Comparison of ENCODE assay signal across 1 cellular context in the genomic region with DNA sequence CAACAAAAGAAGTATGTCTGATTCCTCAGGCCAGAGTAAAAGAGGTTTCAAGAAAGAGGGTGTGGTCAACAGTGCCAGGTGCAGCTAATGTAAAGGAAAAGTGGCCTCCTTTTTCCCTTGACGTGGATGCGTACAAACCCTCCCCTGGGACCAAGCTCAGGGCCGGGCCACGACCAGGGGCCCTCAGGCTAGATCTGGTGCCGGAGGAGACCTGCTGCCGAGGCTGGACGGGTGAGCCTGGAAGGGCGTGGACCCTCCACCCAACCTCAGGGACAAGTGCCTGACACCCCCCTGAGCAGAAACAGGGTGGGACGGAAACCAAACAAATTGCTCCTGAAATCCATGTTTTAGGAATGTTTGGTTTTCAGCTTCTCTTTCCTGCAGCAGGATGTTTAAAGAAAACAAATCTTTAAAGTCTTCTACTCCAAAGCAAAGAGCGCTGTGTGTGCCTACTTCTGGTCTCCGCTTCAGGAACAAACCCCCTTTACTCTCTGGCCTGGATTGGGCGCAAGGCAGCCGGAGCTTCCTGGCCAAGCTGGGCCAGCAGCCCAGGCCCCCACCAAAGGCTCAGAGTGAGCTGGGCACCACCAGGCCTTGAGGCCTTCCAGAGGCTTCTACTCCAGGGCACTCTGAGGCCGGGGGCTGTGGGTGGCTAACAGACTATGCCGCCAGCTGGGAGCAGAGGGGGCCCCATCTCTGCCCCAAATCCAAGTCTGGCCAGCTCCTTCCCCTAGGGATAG.
TF ChIP-seq lines count a peak whose summit lies in the region.

No MANE protein-coding gene starts in this region.

TF ChIP-seq in HepG2, 621 proteins besides CTCF, POLR2A, EP300 and RAD21 (continued from another document):
- peak; percentile 68 for TF ChIP-seq PAXIP1 (CRISPR knock-in tag; conservative IDR thresholded peaks at IDR 0.05)
- TF ChIP-seq TFE3 (CRISPR knock-in tag; IDR thresholded peaks at IDR 0.05) = no peak
- TF ChIP-seq SOX6 (IDR thresholded peaks at IDR 0.05) = no peak
- 0 out of 2 replicates have a peak, but pooled peaks have one; percentile 28 for TF ChIP-seq SOX6 (CRISPR knock-in tag; IDR thresholded peaks at IDR 0.05)
- TF ChIP-seq ZNF609 (CRISPR knock-in tag; IDR thresholded peaks at IDR 0.05; ENCODE audit: borderline replicate concordance) = peak; percentile 64; the same call in 1 of the 2 replicates
- no peak for TF ChIP-seq ZNF33A (CRISPR knock-in tag; IDR thresholded peaks at IDR 0.05; ENCODE audit: borderline replicate concordance)
- no peak for TF ChIP-seq ZNF446 (CRISPR knock-in tag; IDR thresholded peaks at IDR 0.05)
- TF ChIP-seq, protein P1, sequence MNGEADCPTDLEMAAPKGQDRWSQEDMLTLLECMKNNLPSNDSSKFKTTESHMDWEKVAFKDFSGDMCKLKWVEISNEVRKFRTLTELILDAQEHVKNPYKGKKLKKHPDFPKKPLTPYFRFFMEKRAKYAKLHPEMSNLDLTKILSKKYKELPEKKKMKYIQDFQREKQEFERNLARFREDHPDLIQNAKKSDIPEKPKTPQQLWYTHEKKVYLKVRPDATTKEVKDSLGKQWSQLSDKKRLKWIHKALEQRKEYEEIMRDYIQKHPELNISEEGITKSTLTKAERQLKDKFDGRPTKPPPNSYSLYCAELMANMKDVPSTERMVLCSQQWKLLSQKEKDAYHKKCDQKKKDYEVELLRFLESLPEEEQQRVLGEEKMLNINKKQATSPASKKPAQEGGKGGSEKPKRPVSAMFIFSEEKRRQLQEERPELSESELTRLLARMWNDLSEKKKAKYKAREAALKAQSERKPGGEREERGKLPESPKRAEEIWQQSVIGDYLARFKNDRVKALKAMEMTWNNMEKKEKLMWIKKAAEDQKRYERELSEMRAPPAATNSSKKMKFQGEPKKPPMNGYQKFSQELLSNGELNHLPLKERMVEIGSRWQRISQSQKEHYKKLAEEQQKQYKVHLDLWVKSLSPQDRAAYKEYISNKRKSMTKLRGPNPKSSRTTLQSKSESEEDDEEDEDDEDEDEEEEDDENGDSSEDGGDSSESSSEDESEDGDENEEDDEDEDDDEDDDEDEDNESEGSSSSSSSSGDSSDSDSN (CRISPR knock-in tag; IDR thresholded peaks at IDR 0.05) = peak; percentile 31; the same call in 1 of the 2 replicates
- 0 out of 2 replicates have a peak, but pooled peaks have one; percentile 50 for TF ChIP-seq ZNF333 (CRISPR knock-in tag; IDR thresholded peaks at IDR 0.05; ENCODE audit: borderline replicate concordance)
- TF ChIP-seq ELF3 (CRISPR knock-in tag; IDR thresholded peaks at IDR 0.05) = 0 out of 2 replicates have a peak, but pooled peaks have one; percentile 40
- no peak for TF ChIP-seq IRX3 (CRISPR knock-in tag; IDR thresholded peaks at IDR 0.05; ENCODE audit: borderline replicate concordance, low read depth)
- peak; percentile 71 for TF ChIP-seq ZNF687 (CRISPR knock-in tag; IDR thresholded peaks at IDR 0.05)
